ENCODE assay signal across 9 cellular contexts in genomic region chr12:92556141-92556540, GRCh38.
DNase-seq lines count a peak whose midpoint lies in the region; ATAC-seq and TF ChIP-seq lines count a peak whose summit lies in the region.
"Had no signal": no experiment of that assay in that cellular context is flagged by ENCODE, and none has a peak within 500 bp of the region (broad histone marks: within the 10 kb centered on the region; RNA-seq: fewer than 3 reads in every experiment).

No MANE protein-coding gene starts in this region.

- no peak for DNase-seq in activated T-cell treated with anti-CD3 and anti-CD28 coated beads, Interleukin-2, amount 50 U/mL, for 72 hours
- DNase-seq in activated T-cell treated with anti-CD3 and anti-CD28 coated beads for 4 hours (no peak), NCI-H187 (lab: John Stamatoyannopoulos, UW) (no peak)
- DNase-seq in stimulated activated naive B cell treated with anti-CD40 and anti-IgM and Interleukin-4, amounts not matched to agents 10 μg/mL and 1 μg/mL and 100 μg/mL, for 72 hours, result no peak
- DNase-seq in stimulated activated CD4-positive, alpha-beta T cell treated with anti-CD3 and anti-CD28 coated beads, Interleukin-4, amount 100 ng/mL, for 1 hour, result no peak
- no peak for DNase-seq in stimulated activated CD4-positive, alpha-beta T cell treated with anti-CD3 and anti-CD28 coated beads, Interleukin-4, amount 100 ng/mL, for 4 hours
- DNase-seq: NCI-H1105 had no signal

- H3K4me1 Mint-ChIP-seq in activated T-cell treated with anti-CD3 and anti-CD28 coated beads, Interleukin-2, amount 50 U/mL, for 72 hours (ENCODE audit: low read depth), result peaks cover 2% of the 10 kb centered on the region
- peaks cover 22 to 38% of the 10 kb centered on the region in 2 donors for H3K4me1 Mint-ChIP-seq in stimulated activated naive B cell treated with anti-CD40 and anti-IgM and Interleukin-4, amounts not matched to agents 10 μg/mL and 1 μg/mL and 100 μg/mL, for 72 hours

- no peak overlapping the region for H3K4me3 ChIP-seq in OCI-LY1 (ENCODE audit: low read depth, low read length, poor library complexity, severe bottlenecking)

- peaks cover 32% of the 10 kb centered on the region for H3K4me1 ChIP-seq in OCI-LY1 (ENCODE audit: insufficient read depth, low read length, severe bottlenecking)

- H3K27ac Mint-ChIP-seq in activated T-cell treated with anti-CD3 and anti-CD28 coated beads, Interleukin-2, amount 50 U/mL, for 72 hours, result peak overlapping the region; percentile 89
- H3K27ac Mint-ChIP-seq in stimulated activated naive B cell treated with anti-CD40 and anti-IgM and Interleukin-4, amounts not matched to agents 10 μg/mL and 1 μg/mL and 100 μg/mL, for 72 hours, result peak overlapping the region; percentile 72

- no peaks in the 10 kb centered on the region for H3K36me3 ChIP-seq in OCI-LY1 (ENCODE audit: insufficient read depth, low read length)

- peak overlapping the region; percentile 3; the same call in 1 of the 2 replicates for H3K4me2 ChIP-seq in OCI-LY1 (ENCODE audit: low read length)

- no peaks in the 10 kb centered on the region for H3K27me3 ChIP-seq in OCI-LY1 (ENCODE audit: insufficient read depth, low read length)

- no peak overlapping the region for H3K27ac ChIP-seq in OCI-LY1 (ENCODE audit: low read depth, low read length, poor library complexity, severe bottlenecking)

- peak overlapping the region; percentile 67 to 77 for H3K4me3 Mint-ChIP-seq in activated T-cell treated with anti-CD3 and anti-CD28 coated beads, Interleukin-2, amount 50 U/mL, for 72 hours
- H3K4me3 Mint-ChIP-seq in stimulated activated naive B cell treated with anti-CD40 and anti-IgM and Interleukin-4, amounts not matched to agents 10 μg/mL and 1 μg/mL and 100 μg/mL, for 72 hours, result peak overlapping the region; percentile 59 to 71

- H2AFZ ChIP-seq in OCI-LY1 (ENCODE audit: low read length), result no peak overlapping the region; the same call in 1 of the 2 replicates

- H3K9me3 Mint-ChIP-seq in activated T-cell treated with anti-CD3 and anti-CD28 coated beads, Interleukin-2, amount 50 U/mL, for 72 hours, result peaks cover 0 to 2% of the 10 kb centered on the region in 2 donors
- peaks cover 0 to 2% of the 10 kb centered on the region in 2 donors for H3K9me3 Mint-ChIP-seq in stimulated activated naive B cell treated with anti-CD40 and anti-IgM and Interleukin-4, amounts not matched to agents 10 μg/mL and 1 μg/mL and 100 μg/mL, for 72 hours

- H4K20me1 ChIP-seq in OCI-LY1 (ENCODE audit: insufficient read depth, low read length), result no peaks in the 10 kb centered on the region

- peaks cover 3 to 4% of the 10 kb centered on the region in 2 donors for H3K36me3 Mint-ChIP-seq in activated T-cell treated with anti-CD3 and anti-CD28 coated beads, Interleukin-2, amount 50 U/mL, for 72 hours (ENCODE audit: insufficient read depth in 2 of 2)
- H3K36me3 Mint-ChIP-seq in stimulated activated naive B cell treated with anti-CD40 and anti-IgM and Interleukin-4, amounts not matched to agents 10 μg/mL and 1 μg/mL and 100 μg/mL, for 72 hours, result peaks cover under 1 to 2% of the 10 kb centered on the region in 2 donors

- no peak overlapping the region for H3K9ac ChIP-seq in OCI-LY1 (ENCODE audit: low read length)

- no peaks in the 10 kb centered on the region for H3K9me2 ChIP-seq in OCI-LY1 (ENCODE audit: low read depth, low read length)

- ATAC-seq in activated T-cell treated with anti-CD3 and anti-CD28 coated beads, Interleukin-2, amount 50 U/mL, for 72 hours (replicated peaks in 1 of 2), result no peak
- ATAC-seq in GM21723 (IDR thresholded peaks at IDR 0.05; ENCODE audit: unreplicated experiment), result peak; percentile 40
- peak in 1 of 2 donors; percentile 40 for ATAC-seq in stimulated activated naive B cell treated with anti-CD40 and anti-IgM and Interleukin-4, amounts not matched to agents 10 μg/mL and 1 μg/mL and 100 μg/mL, for 72 hours (replicated peaks)

- H3K79me2 ChIP-seq in OCI-LY1 (ENCODE audit: insufficient read depth, low read length), result no peaks in the 10 kb centered on the region

- H3K27me3 Mint-ChIP-seq in activated T-cell treated with anti-CD3 and anti-CD28 coated beads, Interleukin-2, amount 50 U/mL, for 72 hours (ENCODE audit: low read depth), result no peaks in the 10 kb centered on the region
- H3K27me3 Mint-ChIP-seq in stimulated activated naive B cell treated with anti-CD40 and anti-IgM and Interleukin-4, amounts not matched to agents 10 μg/mL and 1 μg/mL and 100 μg/mL, for 72 hours, result no peaks in the 10 kb centered on the region

- TF ChIP-seq CTCF in OCI-LY1 (IDR thresholded peaks at IDR 0.05; ENCODE audit: low read length), result no peak

- H3F3A ChIP-seq in OCI-LY1 (ENCODE audit: insufficient read depth, low read length), result no peaks in the 10 kb centered on the region

- H3K9me3 ChIP-seq in OCI-LY1 (ENCODE audit: low read length), result no peaks in the 10 kb centered on the region
